8 cellular contexts compared by ENCODE assay signal in genomic region chr3:129604942-129605592, GRCh38. TPM values are rescaled to one million over a fixed set of nuclear protein-coding genes. Genes with fewer than 3 reads are reported as not detected.
DNase-seq lines count a peak whose midpoint lies in the region; ATAC-seq and TF ChIP-seq lines count a peak whose summit lies in the region.

No MANE protein-coding gene starts in this region.

- CTCF ChIA-PET in activated naive CD4-positive, alpha-beta T cell treated with anti-CD3 and anti-CD28 coated beads for 36 hours (lab: Charles Lee), result interaction anchor here (0.6 to 1.1 kb wide), 2 partner anchors 22 to 23 kb away, joined by 3 read pairs; no protein-coding TSS in a partner anchor

- H3K4me3 ChIP-seq in cardiac fibroblast (replicated peaks in 1 of 2; ENCODE audit: low read depth in 2 of 2, low read length in 2 of 2) (peak overlapping the region; percentile 73 to 99), upper lobe of right lung (peak overlapping the region; percentile 89)

- H3K27ac ChIP-seq in upper lobe of right lung, result peak overlapping the region; percentile 90

- no peak for TF ChIP-seq CTCF in cardiac fibroblast (IDR thresholded peaks at IDR 0.05; ENCODE audit: low read depth, low read length)
- no peak for TF ChIP-seq CTCF in mesothelial cell of epicardium (IDR thresholded peaks at IDR 0.05; ENCODE audit: unreplicated experiment)
- no peak for TF ChIP-seq CTCF in upper lobe of right lung (IDR thresholded peaks at IDR 0.05)

- peaks cover 2% of the 10 kb centered on the region for H3K36me3 Mint-ChIP-seq in activated naive CD4-positive, alpha-beta T cell treated with anti-CD3 and anti-CD28 coated beads for 36 hours (ENCODE audit: low read depth)
- no peaks in the 10 kb centered on the region for H3K36me3 Mint-ChIP-seq in mesothelial cell of epicardium

- peak; percentile 4 for ATAC-seq in upper lobe of right lung
- ATAC-seq in GM18868 (IDR thresholded peaks at IDR 0.05; ENCODE audit: unreplicated experiment), result no peak

- no peaks in the 10 kb centered on the region for H3K9me3 ChIP-seq in upper lobe of right lung

- H3K27me3 ChIP-seq in upper lobe of right lung, result no peaks in the 10 kb centered on the region

- H3K36me3 ChIP-seq in upper lobe of right lung, result no peaks in the 10 kb centered on the region

- peaks cover 72% of the 10 kb centered on the region for H3K4me1 ChIP-seq in upper lobe of right lung

- H3K9me3 Mint-ChIP-seq in activated naive CD4-positive, alpha-beta T cell treated with anti-CD3 and anti-CD28 coated beads for 36 hours, result no peaks in the 10 kb centered on the region
- no peaks in the 10 kb centered on the region for H3K9me3 Mint-ChIP-seq in mesothelial cell of epicardium

- H3K27ac Mint-ChIP-seq in activated naive CD4-positive, alpha-beta T cell treated with anti-CD3 and anti-CD28 coated beads for 36 hours, result no peak overlapping the region
- no peak overlapping the region for H3K27ac Mint-ChIP-seq in mesothelial cell of epicardium

- peak overlapping the region; percentile 77 for H3K4me3 Mint-ChIP-seq in activated naive CD4-positive, alpha-beta T cell treated with anti-CD3 and anti-CD28 coated beads for 36 hours
- peak overlapping the region; percentile 89 for H3K4me3 Mint-ChIP-seq in mesothelial cell of epicardium

- peaks cover 7% of the 10 kb centered on the region for H3K4me1 Mint-ChIP-seq in activated naive CD4-positive, alpha-beta T cell treated with anti-CD3 and anti-CD28 coated beads for 36 hours (ENCODE audit: low read depth)
- H3K4me1 Mint-ChIP-seq in mesothelial cell of epicardium, result peaks cover 44% of the 10 kb centered on the region

- peaks cover 19% of the 10 kb centered on the region for H3K27me3 Mint-ChIP-seq in activated naive CD4-positive, alpha-beta T cell treated with anti-CD3 and anti-CD28 coated beads for 36 hours (ENCODE audit: low read depth)
- peaks cover 33% of the 10 kb centered on the region for H3K27me3 Mint-ChIP-seq in mesothelial cell of epicardium (ENCODE audit: low read depth)

- intact Hi-C loops in activated naive CD4-positive, alpha-beta T cell treated with anti-CD3 and anti-CD28 coated beads for 36 hours (cut with micrococcal nuclease), result loop anchor here (5.0 kb wide), 3 partner anchors 163 to 263 kb away; partner anchors contain the start of gene IFT122
- intact Hi-C loops in upper lobe of right lung (cut with DNase I), result no loop called here

- DNase-seq in activated naive CD4-positive, alpha-beta T cell treated with anti-CD3 and anti-CD28 coated beads for 36 hours, result no peak
- DNase-seq in activated naive CD4-positive, alpha-beta T cell treated with anti-CD3 and anti-CD28 coated beads, Interleukin-2, amount 50 U/mL, for 16 hours, result no peak
- DNase-seq in cardiac fibroblast (ENCODE audit: low read depth in 2 of 2), result no peak
- DNase-seq in mesothelial cell of epicardium (ENCODE audit: low spot score in 2 of 2, unreplicated experiment in 2 of 2), result no peak
- peak; percentile 77 for DNase-seq in upper lobe of right lung
- no peak for DNase-seq in cortex of kidney (lab: John Stamatoyannopoulos, UW)
- DNase-seq in epidermal melanocyte (ENCODE audit: insufficient read length, low spot score), result no peak

RNA-seq across cellular contexts. Expression of gene PLXND1, which starts 1.4 kb away (rescaled TPM):
- 1 to 10 TPM; 5.1 to 6.2 TPM for total RNA-seq in activated naive CD4-positive, alpha-beta T cell treated with anti-CD3 and anti-CD28 coated beads for 36 hours
- 53.9 to 60.6 TPM (median 54.7 TPM) in 3 replicates for total RNA-seq in mesothelial cell of epicardium
- 284 TPM for total RNA-seq in upper lobe of right lung
